23 cellular contexts compared by ENCODE assay signal in the genomic region with DNA sequence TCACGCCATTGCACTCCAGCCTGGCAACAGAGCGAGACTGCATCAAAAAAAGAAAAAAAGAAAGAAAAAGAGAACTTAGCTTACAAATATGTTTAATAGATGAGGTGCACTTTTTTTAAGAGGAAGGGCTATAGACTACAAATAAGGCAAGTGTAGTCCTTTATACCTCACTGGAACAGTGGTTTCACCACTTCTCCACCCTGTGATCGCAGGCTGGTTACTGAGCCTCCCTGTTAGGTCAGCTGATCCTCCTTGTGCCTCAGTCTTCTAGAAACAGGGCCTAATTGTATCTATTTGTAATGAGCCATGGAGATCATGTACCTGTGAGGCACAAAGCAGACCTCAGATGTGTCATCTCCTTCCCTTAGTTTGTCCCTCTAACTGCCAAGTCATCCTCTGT. TPM values are rescaled to one million over a fixed set of nuclear protein-coding genes. Genes with fewer than 3 reads are reported as not detected.
"Had no signal": no experiment of that assay in that cellular context is flagged by ENCODE, and none has a peak within 500 bp of the region (broad histone marks: within the 10 kb centered on the region; RNA-seq: fewer than 3 reads in every experiment).

No MANE protein-coding gene starts in this region.

- H3K27me3 ChIP-seq: right atrium auricular region, sigmoid colon, suprapubic skin, thyroid gland, upper lobe of left lung, vagina had no signal

- H3K27ac ChIP-seq: gastrocnemius medialis, left ventricle myocardium inferior, lower lobe of right lung, right atrium auricular region, sigmoid colon, suprapubic skin, thyroid gland, vagina had no signal

- H3K9me3 ChIP-seq: gastrocnemius medialis, left ventricle myocardium inferior, lower lobe of right lung, right atrium auricular region, sigmoid colon, suprapubic skin, thyroid gland, upper lobe of left lung, vagina had no signal

- H3K4me3 ChIP-seq: gastrocnemius medialis, left ventricle myocardium inferior, right atrium auricular region, sigmoid colon, skin epidermis, suprapubic skin, thyroid gland, vagina had no signal

- DNase-seq: central memory CD4-positive, alpha-beta T cell; cortex of kidney; erythroblast; gastrocnemius medialis; kidney; left cardiac atrium; left ventricle myocardium inferior; lower lobe of right lung; posterior cingulate gyrus; sigmoid colon; stimulated activated CD4-positive, alpha-beta T cell treated with anti-CD3 and anti-CD28 coated beads, Interleukin-12 subunit alpha, Interleukin-12 subunit beta, amount 100 ng/mL, for 4 hours; stimulated activated naive CD8-positive, alpha-beta T cell treated with anti-CD3 and anti-CD28 coated beads, Interleukin-15, Interleukin-2, amounts not matched to agents 100 U/mL and 50 U/mL, for 24 hours; thyroid gland; upper lobe of left lung had no signal

- H3K36me3 ChIP-seq: gastrocnemius medialis, left ventricle myocardium inferior, lower lobe of right lung, right atrium auricular region, sigmoid colon, suprapubic skin, thyroid gland, upper lobe of left lung, vagina had no signal

- H3K4me1 ChIP-seq: gastrocnemius medialis, right atrium auricular region, sigmoid colon, thyroid gland had no signal

- FAIRE-seq: kidney had no signal

RNA-seq across cellular contexts. Expression of a gene that starts 4.5 kb away (rescaled TPM):
- total RNA-seq: fibroblast of villous mesenchyme, osteocyte, pulmonary artery endothelial cell, sigmoid colon had no signal
- polyA plus RNA-seq: neural cell had no signal

RNA-seq across cellular contexts. Expression of a gene that starts 36.4 kb away (rescaled TPM):
- total RNA-seq: fibroblast of villous mesenchyme, mesothelial cell of epicardium, osteocyte, pulmonary artery endothelial cell, sigmoid colon had no signal
- polyA plus RNA-seq: neural cell had no signal
